In the genomic region with DNA sequence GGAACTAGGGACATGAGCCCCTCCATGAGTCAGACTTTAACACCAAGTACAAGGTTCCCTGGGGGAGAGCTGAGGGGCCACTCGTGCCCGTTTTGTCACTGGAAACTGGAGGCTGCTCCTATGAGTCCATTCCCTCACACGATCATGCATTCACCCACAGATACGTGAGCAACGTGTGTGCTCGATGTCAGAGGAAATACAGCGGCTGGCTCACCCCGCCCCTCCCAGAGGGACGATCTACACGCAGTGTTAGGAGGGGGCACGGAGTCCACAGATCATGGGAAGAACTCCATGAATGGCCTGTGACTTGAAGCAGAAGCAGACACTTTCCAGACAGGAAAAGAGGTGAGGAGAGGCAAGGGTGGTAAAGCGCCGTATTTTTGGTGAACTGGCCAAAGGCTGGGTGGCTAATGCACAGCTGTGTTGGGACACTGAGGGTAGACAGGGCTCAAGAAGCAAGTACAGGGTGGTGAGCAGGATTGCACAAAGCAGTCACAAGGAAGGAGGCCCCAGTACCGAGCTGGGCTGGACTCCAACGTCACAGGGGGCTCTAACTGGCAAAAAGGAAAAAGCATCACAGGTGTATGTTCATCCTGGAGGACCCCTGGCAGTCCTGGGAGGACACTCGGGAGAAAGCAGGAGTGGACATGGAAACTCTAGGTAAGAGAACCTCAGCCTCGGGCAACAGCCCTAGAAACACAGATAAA, we compare ENCODE assay signal across 1 cellular context.
TF ChIP-seq lines count a peak whose summit lies in the region.

No MANE protein-coding gene starts in this region.

TF ChIP-seq in HepG2, 621 proteins besides CTCF, POLR2A, EP300 and RAD21 (continued from another document and continues in another):
- TF ChIP-seq, protein P1, sequence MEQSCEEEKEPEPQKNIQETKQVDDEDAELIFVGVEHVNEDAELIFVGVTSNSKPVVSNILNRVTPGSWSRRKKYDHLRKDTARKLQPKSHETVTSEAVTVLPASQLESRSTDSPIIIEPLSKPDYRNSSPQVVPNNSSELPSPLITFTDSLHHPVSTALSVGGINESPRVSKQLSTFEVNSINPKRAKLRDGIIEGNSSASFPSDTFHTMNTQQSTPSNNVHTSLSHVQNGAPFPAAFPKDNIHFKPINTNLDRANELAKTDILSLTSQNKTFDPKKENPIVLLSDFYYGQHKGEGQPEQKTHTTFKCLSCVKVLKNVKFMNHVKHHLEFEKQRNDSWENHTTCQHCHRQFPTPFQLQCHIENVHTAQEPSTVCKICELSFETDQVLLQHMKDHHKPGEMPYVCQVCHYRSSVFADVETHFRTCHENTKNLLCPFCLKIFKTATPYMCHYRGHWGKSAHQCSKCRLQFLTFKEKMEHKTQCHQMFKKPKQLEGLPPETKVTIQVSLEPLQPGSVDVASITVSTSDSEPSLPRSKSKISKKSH (CRISPR knock-in tag; IDR thresholded peaks at IDR 0.05; ENCODE audit: borderline replicate concordance) = peak; percentile 52; the same call in 1 of the 2 replicates
- TF ChIP-seq ZNF510 (CRISPR knock-in tag; IDR thresholded peaks at IDR 0.05; ENCODE audit: low read depth) (0 out of 2 replicates have a peak, but pooled peaks have one; percentile 24), ZNF367 (CRISPR knock-in tag; IDR thresholded peaks at IDR 0.05; ENCODE audit: borderline replicate concordance) (no peak), ZNF878 (CRISPR knock-in tag; IDR thresholded peaks at IDR 0.05) (no peak), XRCC5 (optimal IDR thresholded peaks at IDR 0.05; ENCODE audit: low read length) (no peak), ZNF382 (CRISPR knock-in tag; IDR thresholded peaks at IDR 0.05; ENCODE audit: borderline replicate concordance) (no peak), ZNF709 (CRISPR knock-in tag; IDR thresholded peaks at IDR 0.05) (no peak; the same call in 1 of the 2 replicates), ZNF749 (CRISPR knock-in tag; IDR thresholded peaks at IDR 0.05; ENCODE audit: borderline replicate concordance) (no peak), NCOA1 (CRISPR knock-in tag; IDR thresholded peaks at IDR 0.05) (no peak), HNRNPK (IDR thresholded peaks at IDR 0.05; ENCODE audit: low read depth, low read length, poor library complexity, severe bottlenecking) (no peak), IKZF4 (CRISPR knock-in tag; IDR thresholded peaks at IDR 0.05; ENCODE audit: borderline replicate concordance, low read depth, not compliant biosample characterization) (no peak), ZNF619 (CRISPR knock-in tag; IDR thresholded peaks at IDR 0.05) (no peak), TBX2 (CRISPR knock-in tag; IDR thresholded peaks at IDR 0.05; ENCODE audit: borderline replicate concordance) (peak; percentile 72; the same call in 1 of the 2 replicates), DNMT3B (CRISPR knock-in tag; conservative IDR thresholded peaks at IDR 0.05) (0 out of 2 replicates have a peak, but pooled peaks have one; percentile 23), SOX13 (IDR thresholded peaks at IDR 0.05) (no peak), SOX13 (CRISPR knock-in tag; conservative IDR thresholded peaks at IDR 0.05 in 1 of 2, IDR thresholded peaks at IDR 0.05 in 1 of 2) (no peak; a peak in 1 of 4 replicates), ZNF160 (CRISPR knock-in tag; IDR thresholded peaks at IDR 0.05) (peak; percentile 40; the same call in 1 of the 2 replicates)
- TF ChIP-seq, protein P2, sequence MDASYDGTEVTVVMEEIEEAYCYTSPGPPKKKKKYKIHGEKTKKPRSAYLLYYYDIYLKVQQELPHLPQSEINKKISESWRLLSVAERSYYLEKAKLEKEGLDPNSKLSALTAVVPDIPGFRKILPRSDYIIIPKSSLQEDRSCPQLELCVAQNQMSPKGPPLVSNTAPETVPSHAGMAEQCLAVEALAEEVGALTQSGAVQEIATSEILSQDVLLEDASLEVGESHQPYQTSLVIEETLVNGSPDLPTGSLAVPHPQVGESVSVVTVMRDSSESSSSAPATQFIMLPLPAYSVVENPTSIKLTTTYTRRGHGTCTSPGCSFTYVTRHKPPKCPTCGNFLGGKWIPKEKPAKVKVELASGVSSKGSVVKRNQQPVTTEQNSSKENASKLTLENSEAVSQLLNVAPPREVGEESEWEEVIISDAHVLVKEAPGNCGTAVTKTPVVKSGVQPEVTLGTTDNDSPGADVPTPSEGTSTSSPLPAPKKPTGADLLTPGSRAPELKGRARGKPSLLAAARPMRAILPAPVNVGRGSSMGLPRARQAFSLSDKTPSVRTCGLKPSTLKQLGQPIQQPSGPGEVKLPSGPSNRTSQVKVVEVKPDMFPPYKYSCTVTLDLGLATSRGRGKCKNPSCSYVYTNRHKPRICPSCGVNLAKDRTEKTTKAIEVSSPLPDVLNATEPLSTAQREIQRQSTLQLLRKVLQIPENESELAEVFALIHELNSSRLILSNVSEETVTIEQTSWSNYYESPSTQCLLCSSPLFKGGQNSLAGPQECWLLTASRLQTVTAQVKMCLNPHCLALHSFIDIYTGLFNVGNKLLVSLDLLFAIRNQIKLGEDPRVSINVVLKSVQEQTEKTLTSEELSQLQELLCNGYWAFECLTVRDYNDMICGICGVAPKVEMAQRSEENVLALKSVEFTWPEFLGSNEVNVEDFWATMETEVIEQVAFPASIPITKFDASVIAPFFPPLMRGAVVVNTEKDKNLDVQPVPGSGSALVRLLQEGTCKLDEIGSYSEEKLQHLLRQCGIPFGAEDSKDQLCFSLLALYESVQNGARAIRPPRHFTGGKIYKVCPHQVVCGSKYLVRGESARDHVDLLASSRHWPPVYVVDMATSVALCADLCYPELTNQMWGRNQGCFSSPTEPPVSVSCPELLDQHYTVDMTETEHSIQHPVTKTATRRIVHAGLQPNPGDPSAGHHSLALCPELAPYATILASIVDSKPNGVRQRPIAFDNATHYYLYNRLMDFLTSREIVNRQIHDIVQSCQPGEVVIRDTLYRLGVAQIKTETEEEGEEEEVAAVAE (CRISPR knock-in tag; IDR thresholded peaks at IDR 0.05; ENCODE audit: borderline replicate concordance) = no peak
- TF ChIP-seq, protein P3, sequence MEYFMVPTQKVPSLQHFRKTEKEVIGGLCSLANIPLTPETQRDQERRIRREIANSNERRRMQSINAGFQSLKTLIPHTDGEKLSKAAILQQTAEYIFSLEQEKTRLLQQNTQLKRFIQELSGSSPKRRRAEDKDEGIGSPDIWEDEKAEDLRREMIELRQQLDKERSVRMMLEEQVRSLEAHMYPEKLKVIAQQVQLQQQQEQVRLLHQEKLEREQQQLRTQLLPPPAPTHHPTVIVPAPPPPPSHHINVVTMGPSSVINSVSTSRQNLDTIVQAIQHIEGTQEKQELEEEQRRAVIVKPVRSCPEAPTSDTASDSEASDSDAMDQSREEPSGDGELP (IDR thresholded peaks at IDR 0.05; ENCODE audit: borderline replicate concordance, low read depth) = peak; percentile 68; the same call in 1 of the 2 replicates
- TF ChIP-seq, protein P4, sequence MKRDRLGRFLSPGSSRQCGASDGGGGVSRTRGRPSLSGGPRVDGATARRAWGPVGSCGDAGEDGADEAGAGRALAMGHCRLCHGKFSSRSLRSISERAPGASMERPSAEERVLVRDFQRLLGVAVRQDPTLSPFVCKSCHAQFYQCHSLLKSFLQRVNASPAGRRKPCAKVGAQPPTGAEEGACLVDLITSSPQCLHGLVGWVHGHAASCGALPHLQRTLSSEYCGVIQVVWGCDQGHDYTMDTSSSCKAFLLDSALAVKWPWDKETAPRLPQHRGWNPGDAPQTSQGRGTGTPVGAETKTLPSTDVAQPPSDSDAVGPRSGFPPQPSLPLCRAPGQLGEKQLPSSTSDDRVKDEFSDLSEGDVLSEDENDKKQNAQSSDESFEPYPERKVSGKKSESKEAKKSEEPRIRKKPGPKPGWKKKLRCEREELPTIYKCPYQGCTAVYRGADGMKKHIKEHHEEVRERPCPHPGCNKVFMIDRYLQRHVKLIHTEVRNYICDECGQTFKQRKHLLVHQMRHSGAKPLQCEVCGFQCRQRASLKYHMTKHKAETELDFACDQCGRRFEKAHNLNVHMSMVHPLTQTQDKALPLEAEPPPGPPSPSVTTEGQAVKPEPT (CRISPR knock-in tag; IDR thresholded peaks at IDR 0.05; ENCODE audit: low read depth) = 0 out of 2 replicates have a peak, but pooled peaks have one; percentile 35
- TF ChIP-seq, protein P5, sequence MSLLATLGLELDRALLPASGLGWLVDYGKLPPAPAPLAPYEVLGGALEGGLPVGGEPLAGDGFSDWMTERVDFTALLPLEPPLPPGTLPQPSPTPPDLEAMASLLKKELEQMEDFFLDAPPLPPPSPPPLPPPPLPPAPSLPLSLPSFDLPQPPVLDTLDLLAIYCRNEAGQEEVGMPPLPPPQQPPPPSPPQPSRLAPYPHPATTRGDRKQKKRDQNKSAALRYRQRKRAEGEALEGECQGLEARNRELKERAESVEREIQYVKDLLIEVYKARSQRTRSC (CRISPR knock-in tag; IDR thresholded peaks at IDR 0.05; ENCODE audit: low read depth) = no peak
- TF ChIP-seq, protein P6, sequence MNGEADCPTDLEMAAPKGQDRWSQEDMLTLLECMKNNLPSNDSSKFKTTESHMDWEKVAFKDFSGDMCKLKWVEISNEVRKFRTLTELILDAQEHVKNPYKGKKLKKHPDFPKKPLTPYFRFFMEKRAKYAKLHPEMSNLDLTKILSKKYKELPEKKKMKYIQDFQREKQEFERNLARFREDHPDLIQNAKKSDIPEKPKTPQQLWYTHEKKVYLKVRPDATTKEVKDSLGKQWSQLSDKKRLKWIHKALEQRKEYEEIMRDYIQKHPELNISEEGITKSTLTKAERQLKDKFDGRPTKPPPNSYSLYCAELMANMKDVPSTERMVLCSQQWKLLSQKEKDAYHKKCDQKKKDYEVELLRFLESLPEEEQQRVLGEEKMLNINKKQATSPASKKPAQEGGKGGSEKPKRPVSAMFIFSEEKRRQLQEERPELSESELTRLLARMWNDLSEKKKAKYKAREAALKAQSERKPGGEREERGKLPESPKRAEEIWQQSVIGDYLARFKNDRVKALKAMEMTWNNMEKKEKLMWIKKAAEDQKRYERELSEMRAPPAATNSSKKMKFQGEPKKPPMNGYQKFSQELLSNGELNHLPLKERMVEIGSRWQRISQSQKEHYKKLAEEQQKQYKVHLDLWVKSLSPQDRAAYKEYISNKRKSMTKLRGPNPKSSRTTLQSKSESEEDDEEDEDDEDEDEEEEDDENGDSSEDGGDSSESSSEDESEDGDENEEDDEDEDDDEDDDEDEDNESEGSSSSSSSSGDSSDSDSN (CRISPR knock-in tag; IDR thresholded peaks at IDR 0.05) = no peak; the same call in 1 of the 2 replicates
- TF ChIP-seq, protein P7, sequence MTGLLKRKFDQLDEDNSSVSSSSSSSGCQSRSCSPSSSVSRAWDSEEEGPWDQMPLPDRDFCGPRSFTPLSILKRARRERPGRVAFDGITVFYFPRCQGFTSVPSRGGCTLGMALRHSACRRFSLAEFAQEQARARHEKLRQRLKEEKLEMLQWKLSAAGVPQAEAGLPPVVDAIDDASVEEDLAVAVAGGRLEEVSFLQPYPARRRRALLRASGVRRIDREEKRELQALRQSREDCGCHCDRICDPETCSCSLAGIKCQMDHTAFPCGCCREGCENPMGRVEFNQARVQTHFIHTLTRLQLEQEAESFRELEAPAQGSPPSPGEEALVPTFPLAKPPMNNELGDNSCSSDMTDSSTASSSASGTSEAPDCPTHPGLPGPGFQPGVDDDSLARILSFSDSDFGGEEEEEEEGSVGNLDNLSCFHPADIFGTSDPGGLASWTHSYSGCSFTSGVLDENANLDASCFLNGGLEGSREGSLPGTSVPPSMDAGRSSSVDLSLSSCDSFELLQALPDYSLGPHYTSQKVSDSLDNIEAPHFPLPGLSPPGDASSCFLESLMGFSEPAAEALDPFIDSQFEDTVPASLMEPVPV (CRISPR knock-in tag; IDR thresholded peaks at IDR 0.05) = no peak
- TF ChIP-seq, protein P8, sequence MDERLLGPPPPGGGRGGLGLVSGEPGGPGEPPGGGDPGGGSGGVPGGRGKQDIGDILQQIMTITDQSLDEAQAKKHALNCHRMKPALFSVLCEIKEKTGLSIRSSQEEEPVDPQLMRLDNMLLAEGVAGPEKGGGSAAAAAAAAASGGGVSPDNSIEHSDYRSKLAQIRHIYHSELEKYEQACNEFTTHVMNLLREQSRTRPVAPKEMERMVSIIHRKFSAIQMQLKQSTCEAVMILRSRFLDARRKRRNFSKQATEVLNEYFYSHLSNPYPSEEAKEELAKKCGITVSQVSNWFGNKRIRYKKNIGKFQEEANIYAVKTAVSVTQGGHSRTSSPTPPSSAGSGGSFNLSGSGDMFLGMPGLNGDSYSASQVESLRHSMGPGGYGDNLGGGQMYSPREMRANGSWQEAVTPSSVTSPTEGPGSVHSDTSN (CRISPR knock-in tag; IDR thresholded peaks at IDR 0.05) = no peak
- TF ChIP-seq, protein P9, sequence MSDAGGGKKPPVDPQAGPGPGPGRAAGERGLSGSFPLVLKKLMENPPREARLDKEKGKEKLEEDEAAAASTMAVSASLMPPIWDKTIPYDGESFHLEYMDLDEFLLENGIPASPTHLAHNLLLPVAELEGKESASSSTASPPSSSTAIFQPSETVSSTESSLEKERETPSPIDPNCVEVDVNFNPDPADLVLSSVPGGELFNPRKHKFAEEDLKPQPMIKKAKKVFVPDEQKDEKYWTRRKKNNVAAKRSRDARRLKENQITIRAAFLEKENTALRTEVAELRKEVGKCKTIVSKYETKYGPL (CRISPR knock-in tag; IDR thresholded peaks at IDR 0.05) = no peak
- TF ChIP-seq, protein P10, sequence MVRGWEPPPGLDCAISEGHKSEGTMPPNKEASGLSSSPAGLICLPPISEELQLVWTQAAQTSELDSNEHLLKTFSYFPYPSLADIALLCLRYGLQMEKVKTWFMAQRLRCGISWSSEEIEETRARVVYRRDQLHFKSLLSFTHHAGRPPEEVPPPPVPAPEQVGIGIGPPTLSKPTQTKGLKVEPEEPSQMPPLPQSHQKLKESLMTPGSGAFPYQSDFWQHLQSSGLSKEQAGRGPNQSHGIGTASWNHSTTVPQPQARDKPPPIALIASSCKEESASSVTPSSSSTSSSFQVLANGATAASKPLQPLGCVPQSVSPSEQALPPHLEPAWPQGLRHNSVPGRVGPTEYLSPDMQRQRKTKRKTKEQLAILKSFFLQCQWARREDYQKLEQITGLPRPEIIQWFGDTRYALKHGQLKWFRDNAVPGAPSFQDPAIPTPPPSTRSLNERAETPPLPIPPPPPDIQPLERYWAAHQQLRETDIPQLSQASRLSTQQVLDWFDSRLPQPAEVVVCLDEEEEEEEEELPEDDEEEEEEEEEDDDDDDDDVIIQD (CRISPR knock-in tag; IDR thresholded peaks at IDR 0.05; ENCODE audit: low read depth) = no peak
- TF ChIP-seq, protein P11, sequence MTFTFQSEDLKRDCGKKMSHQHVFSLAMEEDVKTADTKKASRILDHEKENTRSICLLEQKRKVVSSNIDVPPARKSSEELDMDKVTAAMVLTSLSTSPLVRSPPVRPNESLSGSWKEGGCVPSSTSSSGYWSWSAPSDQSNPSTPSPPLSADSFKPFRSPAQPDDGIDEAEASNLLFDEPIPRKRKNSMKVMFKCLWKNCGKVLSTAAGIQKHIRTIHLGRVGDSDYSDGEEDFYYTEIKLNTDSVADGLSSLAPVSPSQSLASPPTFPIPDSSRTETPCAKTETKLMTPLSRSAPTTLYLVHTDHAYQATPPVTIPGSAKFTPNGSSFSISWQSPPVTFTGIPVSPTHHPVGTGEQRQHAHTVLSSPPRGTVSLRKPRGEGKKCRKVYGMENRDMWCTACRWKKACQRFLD (CRISPR knock-in tag; IDR thresholded peaks at IDR 0.05; ENCODE audit: borderline replicate concordance) = no peak
